ENCODE assay signal across 19 cellular contexts in genomic region chr3:190172751-190173150, GRCh38. TPM values are rescaled to one million over a fixed set of nuclear protein-coding genes. Genes with fewer than 3 reads are reported as not detected.
DNase-seq lines count a peak whose midpoint lies in the region; ATAC-seq and TF ChIP-seq lines count a peak whose summit lies in the region.
"Had no signal": no experiment of that assay in that cellular context is flagged by ENCODE, and none has a peak within 500 bp of the region (broad histone marks: within the 10 kb centered on the region; RNA-seq: fewer than 3 reads in every experiment).

No MANE protein-coding gene starts in this region.

- H2AFZ ChIP-seq in ACC112 (ENCODE audit: low read length, unreplicated experiment) (peak overlapping the region; percentile 84), GM23248 (peak overlapping the region; percentile 4; the same call in 1 of the 2 replicates), PC-9 (no peak overlapping the region)

- peaks cover 21% of the 10 kb centered on the region; the same call in 1 of the 2 replicates for H3F3A ChIP-seq in GM23248 (ENCODE audit: insufficient read depth)
- no peaks in the 10 kb centered on the region for H3F3A ChIP-seq in PC-9 (ENCODE audit: insufficient read depth, low read depth)

- BruUV-seq in PC-9 (replicated peaks; lab: Mats Ljungman, UMichigan) = no TSS peak

- CTCF ChIA-PET in PC-9 (lab: Charles Lee) = no interaction called here

- H3K27ac Mint-ChIP-seq in glutamatergic neuron (ENCODE audit: unreplicated experiment) = no peak overlapping the region

- H3K36me3 ChIP-seq in ACC112 (ENCODE audit: insufficient read depth, low read length) (no peaks in the 10 kb centered on the region), GM23248 (ENCODE audit: low read depth) (no peaks in the 10 kb centered on the region), RWPE2 (ENCODE audit: low read depth) (no peaks in the 10 kb centered on the region), PC-9 (ENCODE audit: low read depth) (no peaks in the 10 kb centered on the region)
- H3K36me3 ChIP-seq: SJCRH30 had no signal

- no peaks in the 10 kb centered on the region for H3K27me3 ChIP-seq in ACC112 (ENCODE audit: insufficient read depth, low read length)
- no peaks in the 10 kb centered on the region for H3K27me3 ChIP-seq in GM23248 (replicated peaks; ENCODE audit: insufficient read depth)
- no peaks in the 10 kb centered on the region for H3K27me3 ChIP-seq in RWPE2 (ENCODE audit: insufficient read depth, poor library complexity, severe bottlenecking)
- H3K27me3 ChIP-seq in PC-9 (ENCODE audit: insufficient read depth, low read depth) = no peaks in the 10 kb centered on the region
- H3K27me3 ChIP-seq: SJCRH30 had no signal

- no peak overlapping the region for H3K9ac ChIP-seq in GM23248

- H3K9me3 ChIP-seq in GM23248 (ENCODE audit: low read depth) = no peaks in the 10 kb centered on the region
- H3K9me3 ChIP-seq in RWPE2 (ENCODE audit: severe bottlenecking) = no peaks in the 10 kb centered on the region
- H3K9me3 ChIP-seq in PC-9 (ENCODE audit: insufficient read depth, low read depth) = peaks cover 8% of the 10 kb centered on the region; the same call in 1 of the 2 replicates
- H3K9me3 ChIP-seq: SJCRH30 had no signal

- H3K36me3 Mint-ChIP-seq in glutamatergic neuron (ENCODE audit: unreplicated experiment) = peaks cover 7% of the 10 kb centered on the region

- in situ Hi-C loops in GM23248 (cut with MboI) = no loop called here

- POLR2A ChIA-PET in PC-9 (lab: Charles Lee; ENCODE audit: unreplicated experiment) = no interaction called here

- H3K4me1 ChIP-seq in ACC112 (ENCODE audit: control insufficient read depth, insufficient read depth, low read length, unreplicated experiment) (peaks cover 25% of the 10 kb centered on the region), GM23248 (ENCODE audit: insufficient read depth) (peaks cover 32% of the 10 kb centered on the region), RWPE2 (ENCODE audit: insufficient read depth, poor library complexity, severe bottlenecking) (peaks cover 14% of the 10 kb centered on the region), PC-9 (replicated peaks; ENCODE audit: insufficient read depth) (no peaks in the 10 kb centered on the region)
- H3K4me1 ChIP-seq: SJCRH30 had no signal

- no peaks in the 10 kb centered on the region for H3K9me3 Mint-ChIP-seq in glutamatergic neuron (ENCODE audit: unreplicated experiment)

- no peak overlapping the region for H3K4me3 ChIP-seq in ACC112 (ENCODE audit: low read depth, low read length)
- H3K4me3 ChIP-seq in GM23248 = no peak overlapping the region
- no peak overlapping the region for H3K4me3 ChIP-seq in RWPE2 (ENCODE audit: severe bottlenecking)
- H3K4me3 ChIP-seq in PC-9 = no peak overlapping the region
- H3K4me3 ChIP-seq: SJCRH30 had no signal

- H3K27ac ChIP-seq in ACC112 (ENCODE audit: low read depth, low read length) = peak overlapping the region; percentile 5; the same call in 1 of the 2 replicates
- peak overlapping the region; percentile 19 for H3K27ac ChIP-seq in GM23248
- H3K27ac ChIP-seq in RWPE2 (ENCODE audit: poor library complexity, severe bottlenecking) = no peak overlapping the region
- no peak overlapping the region for H3K27ac ChIP-seq in PC-9
- H3K27ac ChIP-seq: C4-2B, SJCRH30 had no signal

- no peaks in the 10 kb centered on the region for H3K79me2 ChIP-seq in ACC112 (ENCODE audit: control insufficient read depth, insufficient read depth, low read length, unreplicated experiment)
- H3K79me2 ChIP-seq in GM23248 (ENCODE audit: insufficient read depth) = no peaks in the 10 kb centered on the region
- H3K79me2 ChIP-seq in PC-9 (ENCODE audit: low read depth) = no peaks in the 10 kb centered on the region

- H3K4me1 Mint-ChIP-seq in glutamatergic neuron (ENCODE audit: low read depth, unreplicated experiment) = no peaks in the 10 kb centered on the region

- intact Hi-C loops in PC-9 (cut with micrococcal nuclease; ENCODE audit: unreplicated experiment) = no loop called here

- no peaks in the 10 kb centered on the region for H3K27me3 Mint-ChIP-seq in glutamatergic neuron (ENCODE audit: unreplicated experiment)

- DNase-seq in GM23248 (peak; percentile 75), RWPE2 (ENCODE audit: low spot score) (no peak), iris pigment epithelial cell (ENCODE audit: low read depth) (peak; percentile 27), glutamatergic neuron (no peak), PC-9 (no peak)
- DNase-seq: 8988T, COR-L47, H7, NCI-H1417, NCI-H1930, NCI-H446, NCI-H69, RPMI8226, SJCRH30 had no signal

- H3K4me3 Mint-ChIP-seq in glutamatergic neuron (ENCODE audit: unreplicated experiment) = no peak overlapping the region

- peak overlapping the region; percentile 44 for H3K4me2 ChIP-seq in GM23248 (ENCODE audit: unreplicated experiment)
- H3K4me2 ChIP-seq in PC-9 = no peak overlapping the region

- TF ChIP-seq CTCF in RWPE2 (IDR thresholded peaks at IDR 0.05; ENCODE audit: poor library complexity, severe bottlenecking) = no peak
- TF ChIP-seq CTCF in glutamatergic neuron (IDR thresholded peaks at IDR 0.05; ENCODE audit: partially characterized antibody, unreplicated experiment) = no peak
- no peak for TF ChIP-seq CTCF in PC-9 (conservative IDR thresholded peaks at IDR 0.05)

- WGBS in GM23248 (ENCODE audit: low coverage in 1 of 2, low lambda C conversion rate in 2 of 2, missing lambda C conversion rate in 2 of 2), 2 experiments = 21 to 23% methylated on average over 2 of the region's 2 CpGs

- H3K9me2 ChIP-seq in GM23248 (ENCODE audit: insufficient read depth) (no peaks in the 10 kb centered on the region), PC-9 (ENCODE audit: insufficient read depth) (no peaks in the 10 kb centered on the region)

- ATAC-seq in RWPE2 (ENCODE audit: low read depth) = peak; percentile 71
- ATAC-seq in GM18502 (IDR thresholded peaks at IDR 0.05; ENCODE audit: poor library complexity, unreplicated experiment) = no peak
- ATAC-seq in GM21526 (IDR thresholded peaks at IDR 0.05; ENCODE audit: low FRiP score, unreplicated experiment) = no peak

- no peaks in the 10 kb centered on the region for H4K20me1 ChIP-seq in GM23248 (ENCODE audit: insufficient read depth)
- no peaks in the 10 kb centered on the region for H4K20me1 ChIP-seq in PC-9 (ENCODE audit: insufficient read depth)

RNA-seq across cellular contexts. Expression of gene P3H2, which starts 52.1 kb away (rescaled TPM):
- 14.9 and 41.5 TPM in 2 replicates for total RNA-seq in GM23248 (2014; rRNA removed; shearing (Covaris generic))
- 4.7 and 5.3 TPM in 2 replicates for polyA plus RNA-seq in GM23248 (2016; fragmentation: Nextera tagmentation; extraction: Ambion mirVana)
- 28.6 TPM for total RNA-seq in glutamatergic neuron (ENCODE audit: unreplicated experiment)
- 20.9 and 26.2 TPM in 2 replicates for total RNA-seq in PC-9 (2021)
- total RNA-seq: T-helper 2 cell treated with Interferon-gamma antibody and Interleukin-4, amounts not matched to agents 100 ng/mL and 5 ng/mL, for 36 hours had no signal

Comparison
In these comparisons a context has a peak if more than half of its experiments do, and no peak if none do; other contexts are left out.
1. H3K27ac ChIP-seq: peak in ACC112 (single experiment) and GM23248 (single experiment); none in RWPE2 (single experiment) and PC-9 (single experiment).
2. DNase-seq: peak in GM23248 (single experiment) and iris pigment epithelial cell (single experiment); none in RWPE2 (single experiment), glutamatergic neuron (single experiment) and PC-9 (0 of 2).